Comparison of ENCODE assay signal across 13 cellular contexts in genomic region chr3:30645077-30645476, GRCh38. TPM values are rescaled to one million over a fixed set of nuclear protein-coding genes. Genes with fewer than 3 reads are reported as not detected.
DNase-seq lines count a peak whose midpoint lies in the region; ATAC-seq and TF ChIP-seq lines count a peak whose summit lies in the region.
"Had no signal": no experiment of that assay in that cellular context is flagged by ENCODE, and none has a peak within 500 bp of the region (broad histone marks: within the 10 kb centered on the region; RNA-seq: fewer than 3 reads in every experiment).

No MANE protein-coding gene starts in this region.

- peak overlapping the region; percentile 76 for H3K4me3 Mint-ChIP-seq in activated naive CD4-positive, alpha-beta T cell treated with anti-CD3 and anti-CD28 coated beads, Interleukin-2, amount 50 U/mL, for 24 hours
- H3K4me3 Mint-ChIP-seq in activated T-cell treated with anti-CD3 and anti-CD28 coated beads, Interleukin-2, amount 50 U/mL, for 72 hours = peak overlapping the region; percentile 62
- H3K4me3 Mint-ChIP-seq in memory B cell = peak overlapping the region; percentile 80

- WGBS in upper lobe of left lung, 2 donors = 53 to 74% methylated on average over 4 of the region's 4 CpGs
- WGBS in suprapubic skin = 82% methylated on average over 4 of the region's 4 CpGs

- TF ChIP-seq CTCF in upper lobe of left lung (IDR thresholded peaks at IDR 0.05) = no peak
- TF ChIP-seq CTCF in suprapubic skin (IDR thresholded peaks at IDR 0.05) = no peak

- H3K27me3 Mint-ChIP-seq in activated naive CD4-positive, alpha-beta T cell treated with anti-CD3 and anti-CD28 coated beads, Interleukin-2, amount 50 U/mL, for 24 hours = no peaks in the 10 kb centered on the region
- H3K27me3 Mint-ChIP-seq in activated T-cell treated with anti-CD3 and anti-CD28 coated beads, Interleukin-2, amount 50 U/mL, for 72 hours (ENCODE audit: low read depth) = no peaks in the 10 kb centered on the region
- no peaks in the 10 kb centered on the region for H3K27me3 Mint-ChIP-seq in memory B cell

- ATAC-seq in activated T-cell treated with anti-CD3 and anti-CD28 coated beads, Interleukin-2, amount 50 U/mL, for 72 hours (replicated peaks in 1 of 2) = peak; percentile 26 to 28
- ATAC-seq in memory B cell (ENCODE audit: low read depth) = no peak
- ATAC-seq in upper lobe of left lung (ENCODE audit: low FRiP score in 2 of 2) = no peak
- ATAC-seq in GM18861 (IDR thresholded peaks at IDR 0.05; ENCODE audit: unreplicated experiment) = no peak
- ATAC-seq: upper lobe of right lung had no signal

- H3K9me3 ChIP-seq in upper lobe of left lung (no peaks in the 10 kb centered on the region), suprapubic skin (no peaks in the 10 kb centered on the region)
- H3K9me3 ChIP-seq: prostate gland, upper lobe of right lung had no signal

- peak overlapping the region; percentile 97 for H3K27ac Mint-ChIP-seq in activated naive CD4-positive, alpha-beta T cell treated with anti-CD3 and anti-CD28 coated beads, Interleukin-2, amount 50 U/mL, for 24 hours
- H3K27ac Mint-ChIP-seq in activated T-cell treated with anti-CD3 and anti-CD28 coated beads, Interleukin-2, amount 50 U/mL, for 72 hours = peak overlapping the region; percentile 95
- peak overlapping the region; percentile 94 for H3K27ac Mint-ChIP-seq in memory B cell

- H3K9me3 Mint-ChIP-seq in activated naive CD4-positive, alpha-beta T cell treated with anti-CD3 and anti-CD28 coated beads, Interleukin-2, amount 50 U/mL, for 24 hours = peaks cover 7% of the 10 kb centered on the region
- no peaks in the 10 kb centered on the region for H3K9me3 Mint-ChIP-seq in activated T-cell treated with anti-CD3 and anti-CD28 coated beads, Interleukin-2, amount 50 U/mL, for 72 hours
- no peaks in the 10 kb centered on the region for H3K9me3 Mint-ChIP-seq in memory B cell

- H3K4me3 ChIP-seq in upper lobe of left lung (no peak overlapping the region), suprapubic skin (no peak overlapping the region)
- H3K4me3 ChIP-seq: prostate gland, upper lobe of right lung had no signal

- H3K27ac ChIP-seq in upper lobe of left lung (peak overlapping the region in 3 of 4 donors; percentile 68 to 83 (median 71)), suprapubic skin (no peak overlapping the region)
- H3K27ac ChIP-seq: prostate gland had no signal

- H3K4me1 ChIP-seq in upper lobe of left lung (peaks cover 86 to 95% (median 93%) of the 10 kb centered on the region in 4 donors), suprapubic skin (peaks cover 63% of the 10 kb centered on the region)
- H3K4me1 ChIP-seq: prostate gland had no signal

- peaks cover 89% of the 10 kb centered on the region for H3K4me1 Mint-ChIP-seq in activated naive CD4-positive, alpha-beta T cell treated with anti-CD3 and anti-CD28 coated beads, Interleukin-2, amount 50 U/mL, for 24 hours
- H3K4me1 Mint-ChIP-seq in activated T-cell treated with anti-CD3 and anti-CD28 coated beads, Interleukin-2, amount 50 U/mL, for 72 hours (ENCODE audit: low read depth) = peaks cover 96% of the 10 kb centered on the region
- peaks cover 69% of the 10 kb centered on the region for H3K4me1 Mint-ChIP-seq in memory B cell

- no peak for TF ChIP-seq EP300 in upper lobe of left lung (IDR thresholded peaks at IDR 0.05)
- no peak for TF ChIP-seq EP300 in suprapubic skin (IDR thresholded peaks at IDR 0.05)

- H3K36me3 ChIP-seq in upper lobe of left lung (peaks cover 21 to 52% (median 26%) of the 10 kb centered on the region in 4 donors), suprapubic skin (peaks cover 34% of the 10 kb centered on the region)
- H3K36me3 ChIP-seq: prostate gland had no signal

- H3K27me3 ChIP-seq in upper lobe of left lung (no peaks in the 10 kb centered on the region), suprapubic skin (no peaks in the 10 kb centered on the region)
- H3K27me3 ChIP-seq: upper lobe of right lung had no signal

- DNase-seq in activated naive CD4-positive, alpha-beta T cell treated with Interleukin-2 at 50 U/mL for 16 hours = no peak
- DNase-seq in activated T-cell treated with anti-CD3 and anti-CD28 coated beads, Interleukin-2, amount 50 U/mL, for 72 hours = no peak
- DNase-seq in memory B cell (ENCODE audit: low spot score in 2 of 2) (no peak), upper lobe of left lung (no peak), NCI-H1436 (lab: John Stamatoyannopoulos, UW) (no peak), suprapubic skin (ENCODE audit: low spot score in 2 of 2) (no peak)
- DNase-seq: anterior cingulate cortex, Karpas-422, NCI-H2081 treated with DMSO at 0.1 percent for 48 hours, upper lobe of right lung had no signal

- H3K36me3 Mint-ChIP-seq in activated naive CD4-positive, alpha-beta T cell treated with anti-CD3 and anti-CD28 coated beads, Interleukin-2, amount 50 U/mL, for 24 hours = peaks cover 50% of the 10 kb centered on the region
- H3K36me3 Mint-ChIP-seq in activated T-cell treated with anti-CD3 and anti-CD28 coated beads, Interleukin-2, amount 50 U/mL, for 72 hours (ENCODE audit: insufficient read depth in 2 of 2) = peaks cover 13 to 31% of the 10 kb centered on the region in 2 donors
- peaks cover 29% of the 10 kb centered on the region for H3K36me3 Mint-ChIP-seq in memory B cell

- TF ChIP-seq POLR2A in upper lobe of left lung (IDR thresholded peaks at IDR 0.05) = no peak
- no peak for TF ChIP-seq POLR2A in suprapubic skin (IDR thresholded peaks at IDR 0.05)

RNA-seq across cellular contexts. Expression of gene TGFBR2, which starts 38.7 kb away (rescaled TPM):
- total RNA-seq in activated T-cell treated with anti-CD3 and anti-CD28 coated beads, Interleukin-2, amount 50 U/mL, for 72 hours = 10 to 100 TPM; 37.7 to 45.9 TPM
- total RNA-seq in upper lobe of left lung (100 to 1,000 TPM in 5 of 6 donors, 10 to 100 TPM in 1; 82.8 to 385 (median 285) TPM), suprapubic skin (10 to 100 TPM; 63.7 to 84.3 (median 83.3) TPM)

Comparison
In these comparisons a context has a peak if more than half of its experiments do, and no peak if none do; other contexts are left out.
1. ATAC-seq: peak in activated T-cell treated with anti-CD3 and anti-CD28 coated beads, Interleukin-2, amount 50 U/mL, for 72 hours (2 of 2); none in memory B cell (single experiment), upper lobe of left lung (0 of 2) and GM18861 (single experiment).
2. Peak in every context shown above with its lines, with median percentiles within 50 percentile points of each other: H3K27ac Mint-ChIP-seq and H3K4me3 Mint-ChIP-seq.